Comparison of ENCODE assay signal across 8 cellular contexts in the genomic region with DNA sequence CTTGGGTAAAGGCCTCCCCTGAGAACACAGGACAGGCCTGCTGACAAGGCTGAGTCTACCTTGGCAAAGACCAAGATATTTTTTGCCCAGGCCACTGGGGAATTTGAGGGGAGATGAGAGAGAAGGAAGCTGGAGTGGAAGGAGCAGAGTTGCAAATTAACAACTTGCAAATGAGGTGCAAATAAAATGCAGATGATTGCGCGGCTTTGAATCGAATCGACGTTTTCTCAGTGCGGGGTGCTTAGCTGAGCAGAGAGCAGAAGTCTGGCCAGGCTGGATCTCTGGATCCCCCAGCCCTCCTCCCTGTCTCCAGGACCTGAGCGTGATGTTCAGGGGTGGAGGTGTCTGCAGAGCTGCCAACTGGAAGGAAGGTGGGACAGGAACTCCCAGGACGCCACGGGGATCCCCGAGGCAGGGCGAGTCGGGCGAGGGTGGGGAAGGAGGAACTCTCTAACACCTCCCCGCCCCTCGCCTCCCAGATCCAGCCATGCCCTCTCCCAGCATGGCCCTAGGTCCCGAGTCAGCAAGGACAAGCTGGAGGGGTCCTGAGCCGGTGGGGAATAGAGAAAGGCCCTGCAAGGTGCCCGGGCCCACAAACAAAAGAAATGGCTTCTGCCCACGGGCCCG. TPM values are rescaled to one million over a fixed set of nuclear protein-coding genes. Genes with fewer than 3 reads are reported as not detected.
A peak's percentile ranks its signal among the peaks of the same experiment; 100 is the strongest.
DNase-seq lines count a peak whose midpoint lies in the region; ATAC-seq, FAIRE-seq and TF ChIP-seq lines count a peak whose summit lies in the region.

No MANE protein-coding gene starts in this region.

- H3K27me3 ChIP-seq in upper lobe of right lung, result no peaks in the 10 kb centered on the region

- no peaks in the 10 kb centered on the region for H3K9me3 Mint-ChIP-seq in IgD-negative memory B cell
- no peaks in the 10 kb centered on the region for H3K9me3 Mint-ChIP-seq in memory B cell

- H3K36me3 ChIP-seq in upper lobe of right lung, result no peaks in the 10 kb centered on the region

- TF ChIP-seq POLR2A in H54 (IDR thresholded peaks at IDR 0.05; ENCODE audit: low read depth, low read length), result no peak

- H3K4me1 Mint-ChIP-seq in IgD-negative memory B cell (peaks cover 22 to 26% (median 26%) of the 10 kb centered on the region in 3 donors), memory B cell (peaks cover 39% of the 10 kb centered on the region)

- peak overlapping the region; percentile 44 to 54 for H3K4me3 ChIP-seq in cardiac fibroblast (replicated peaks in 1 of 2; ENCODE audit: low read depth in 2 of 2, low read length in 2 of 2)
- H3K4me3 ChIP-seq in upper lobe of right lung, result peak overlapping the region; percentile 71

- H3K4me3 Mint-ChIP-seq in IgD-negative memory B cell, result peak overlapping the region; percentile 83 to 94 (median 88)
- H3K4me3 Mint-ChIP-seq in memory B cell, result peak overlapping the region; percentile 83

- no peak for FAIRE-seq in H54 (lab: Jason Lieb, UNC)

- TF ChIP-seq CTCF in cardiac fibroblast (IDR thresholded peaks at IDR 0.05; ENCODE audit: low read depth, low read length) (no peak), upper lobe of right lung (IDR thresholded peaks at IDR 0.05) (no peak)

- no peak overlapping the region for H3K27ac ChIP-seq in upper lobe of right lung

- H3K36me3 Mint-ChIP-seq in IgD-negative memory B cell, result peaks cover under 1% of the 10 kb centered on the region
- peaks cover 1% of the 10 kb centered on the region for H3K36me3 Mint-ChIP-seq in memory B cell

- ATAC-seq in memory B cell (ENCODE audit: low read depth), result peak; percentile 23
- ATAC-seq in upper lobe of right lung, result peak; percentile 18

- H3K27ac Mint-ChIP-seq in IgD-negative memory B cell, result peak overlapping the region; percentile 77 to 93 (median 92)
- peak overlapping the region; percentile 9 for H3K27ac Mint-ChIP-seq in memory B cell

- peaks cover 14% of the 10 kb centered on the region for H3K4me1 ChIP-seq in upper lobe of right lung

- DNase-seq in DMS53 (lab: John Stamatoyannopoulos, UW), result peak; percentile 52
- no peak for DNase-seq in DMS53 treated with DMSO at 0.1 percent for 48 hours (lab: John Stamatoyannopoulos, UW; ENCODE audit: unreplicated experiment)
- DNase-seq in cardiac fibroblast (ENCODE audit: low read depth in 2 of 2), result no peak
- no peak for DNase-seq in memory B cell (ENCODE audit: low spot score in 2 of 2)
- DNase-seq in upper lobe of right lung, result no peak
- no peak for DNase-seq in H54 (ENCODE audit: insufficient read length, low spot score)
- no peak for DNase-seq in RKO (ENCODE audit: low spot score)

- intact Hi-C loops in upper lobe of right lung (cut with DNase I), result loop anchor here (10.0 kb wide), 1 partner anchor 54 kb away; no protein-coding TSS in a partner anchor

- no peaks in the 10 kb centered on the region for H3K9me3 ChIP-seq in upper lobe of right lung

- no peaks in the 10 kb centered on the region for H3K27me3 Mint-ChIP-seq in IgD-negative memory B cell
- H3K27me3 Mint-ChIP-seq in memory B cell, result no peaks in the 10 kb centered on the region

RNA-seq across cellular contexts. Expression of a gene that starts 0.5 kb away (rescaled TPM):
- polyA plus RNA-seq in IgD-negative memory B cell, result 0.35 TPM
- 0.96 TPM for total RNA-seq in upper lobe of right lung

RNA-seq across cellular contexts. Expression of a gene that starts 20.1 kb away (rescaled TPM):
- polyA plus RNA-seq in IgD-negative memory B cell, result not detected
- total RNA-seq in upper lobe of right lung, result not detected

RNA-seq across cellular contexts. Expression of a gene that starts 42.8 kb away (rescaled TPM):
- polyA plus RNA-seq in IgD-negative memory B cell, result 50.2 TPM
- 39.9 TPM for total RNA-seq in upper lobe of right lung
